ENCODE assay signal across 23 cellular contexts in genomic region chr15:68057758-68058157, GRCh38. TPM values are rescaled to one million over a fixed set of nuclear protein-coding genes. Genes with fewer than 3 reads are reported as not detected.
DNase-seq lines count a peak whose midpoint lies in the region; ATAC-seq and TF ChIP-seq lines count a peak whose summit lies in the region.
"Had no signal": no experiment of that assay in that cellular context is flagged by ENCODE, and none has a peak within 500 bp of the region (broad histone marks: within the 10 kb centered on the region; RNA-seq: fewer than 3 reads in every experiment).

No MANE protein-coding gene starts in this region.

- no peak overlapping the region for H4K5ac ChIP-seq in H9 (ENCODE audit: insufficient read length, low read depth, low read length)

- POLR2A ChIA-PET in OCI-LY7 (lab: Charles Lee), result interaction anchor here (0.6 to 0.7 kb wide), 2 partner anchors 16 to 225 kb away, joined by 3 read pairs; no protein-coding TSS in a partner anchor

- H3K27me3 ChIP-seq in iPS-18a (ENCODE audit: control insufficient read depth, insufficient read depth, low read length), result peaks cover 9% of the 10 kb centered on the region
- no peaks in the 10 kb centered on the region for H3K27me3 ChIP-seq in SJCRH30
- no peaks in the 10 kb centered on the region for H3K27me3 ChIP-seq in H9 (ENCODE audit: insufficient read depth, low read length)
- H3K27me3 ChIP-seq: BLaER1, esophagus muscularis mucosa, upper lobe of left lung had no signal

- no peak overlapping the region for H3K27ac ChIP-seq in OCI-LY7 (ENCODE audit: low read depth, low read length, poor library complexity, severe bottlenecking)
- H3K27ac ChIP-seq in iPS-18a (ENCODE audit: low read length), result no peak overlapping the region
- H3K27ac ChIP-seq in SJCRH30, result no peak overlapping the region
- H3K27ac ChIP-seq in H9 (ENCODE audit: insufficient read length, low read depth, low read length), result no peak overlapping the region
- H3K27ac ChIP-seq: BLaER1, esophagus muscularis mucosa, skin epidermis, upper lobe of left lung had no signal

- H2BK20ac ChIP-seq in H9 (ENCODE audit: low read depth, low read length, poor library complexity, severe bottlenecking), result no peak overlapping the region

- H3K79me2 ChIP-seq in OCI-LY7 (ENCODE audit: insufficient read depth, low read depth, low read length) (peaks cover 84% of the 10 kb centered on the region), H9 (ENCODE audit: insufficient read depth, low read length) (peaks cover 14% of the 10 kb centered on the region; the same call in 1 of the 2 replicates)

- no peak overlapping the region for H4K8ac ChIP-seq in H9 (replicated peaks; ENCODE audit: insufficient read length, low read depth, low read length)

- H3K9me3 ChIP-seq in OCI-LY7 (ENCODE audit: low read length), result no peaks in the 10 kb centered on the region
- no peaks in the 10 kb centered on the region for H3K9me3 ChIP-seq in iPS-18a (ENCODE audit: control insufficient read depth, low read depth, low read length)
- no peaks in the 10 kb centered on the region for H3K9me3 ChIP-seq in SJCRH30 (replicated peaks)
- H3K9me3 ChIP-seq in H9 (ENCODE audit: control insufficient read depth, low read depth, low read length), result no peaks in the 10 kb centered on the region
- H3K9me3 ChIP-seq: BLaER1, esophagus muscularis mucosa, upper lobe of left lung had no signal

- no peak overlapping the region for H3K23ac ChIP-seq in H9 (ENCODE audit: insufficient read length, low read depth, low read length)

- no peak overlapping the region for H3T11ph ChIP-seq in H9 (ENCODE audit: low read length)

- CTCF ChIA-PET in OCI-LY7 (lab: Charles Lee; ENCODE audit: unreplicated experiment), result no interaction called here

- no peak overlapping the region for H2BK120ac ChIP-seq in H9 (ENCODE audit: low read depth, low read length, poor library complexity, severe bottlenecking)

- H3K4me1 ChIP-seq in OCI-LY7 (ENCODE audit: insufficient read depth, low read length, poor library complexity, severe bottlenecking), result peaks cover 51% of the 10 kb centered on the region
- peaks cover 39% of the 10 kb centered on the region for H3K4me1 ChIP-seq in iPS-18a (ENCODE audit: control insufficient read depth, low read depth, low read length)
- H3K4me1 ChIP-seq in SJCRH30, result peaks cover 16% of the 10 kb centered on the region
- peaks cover 2% of the 10 kb centered on the region; the same call in 1 of the 2 replicates for H3K4me1 ChIP-seq in H9 (ENCODE audit: insufficient read depth, low read length)

- H2AK5ac ChIP-seq in H9 (ENCODE audit: insufficient read length, low read length), result no peak overlapping the region

- no peak overlapping the region for H3K4ac ChIP-seq in H9 (ENCODE audit: low read depth, low read length)

- BruUV-seq in OCI-LY7 (replicated peaks; lab: Mats Ljungman, UMichigan), result no TSS peak

- H3K4me3 Mint-ChIP-seq in activated T-cell treated with anti-CD3 and anti-CD28 coated beads, Interleukin-2, amount 50 U/mL, for 4 hours, result peak overlapping the region; percentile 33
- H3K4me3 Mint-ChIP-seq in activated T-cell treated with anti-CD3 and anti-CD28 coated beads, Interleukin-2, amount 50 U/mL, for 72 hours, result peak overlapping the region in 1 of 2 donors; percentile 22
- H3K4me3 Mint-ChIP-seq in progenitor cell of endocrine pancreas (ENCODE audit: low read depth) (peak overlapping the region; percentile 26), H9 (peak overlapping the region in 1 of 2 experiments; percentile 1; a peak in 1 of 5 replicates)
- H3K4me3 Mint-ChIP-seq: activated CD8-positive, alpha-beta memory T cell treated with anti-CD3 and anti-CD28 coated beads, Interleukin-2, amount 10 ng/mL, durations not matched to agents 7 days and 5 days; T-helper 1 cell treated with Interleukin-12 subunit alpha and Interleukin-12 subunit beta and Interleukin-4 antibody, amounts not matched to agents 30 μg/mL and 1 μg/mL, for 36 hours had no signal

- H3K14ac ChIP-seq in H9 (ENCODE audit: insufficient read depth, low read length), result no peak overlapping the region

- no peak for DNase-seq in activated T-cell treated with anti-CD3 and anti-CD28 coated beads, Interleukin-2, amount 50 U/mL, for 4 hours
- DNase-seq in activated T-cell treated with anti-CD3 and anti-CD28 coated beads, Interleukin-2, amount 50 U/mL, for 72 hours, result no peak
- DNase-seq in OCI-LY7 (ENCODE audit: low spot score) (no peak), progenitor cell of endocrine pancreas (ENCODE audit: low spot score, unreplicated experiment) (no peak), SJCRH30 (no peak), kidney tubule cell (ENCODE audit: low spot score) (no peak), H9 (no peak)
- DNase-seq: activated CD8-positive, alpha-beta memory T cell treated with anti-CD3 and anti-CD28 coated beads, Interleukin-2, amount 10 ng/mL, durations not matched to agents 7 days and 5 days; activated naive CD4-positive, alpha-beta T cell; DMS79 treated with DMSO at 0.1 percent for 48 hours; KBM-7; NCI-H1105; NCI-H2171 treated with DMSO at 0.1 percent for 48 hours; NK-92 treated with Interleukin-12 subunit alpha and Interleukin-12 subunit beta, amount 100 ng/mL, for 24 hours; posterior cingulate gyrus; stimulated activated naive CD4-positive, alpha-beta T cell; upper lobe of left lung had no signal

- H3K4me2 ChIP-seq in OCI-LY7 (ENCODE audit: low read length) (peak overlapping the region; percentile 94), H9 (ENCODE audit: insufficient read depth, insufficient read length, low read length) (no peak overlapping the region)

- peaks cover 38% of the 10 kb centered on the region for H4K20me1 ChIP-seq in OCI-LY7 (ENCODE audit: insufficient read depth, low read length)
- H4K20me1 ChIP-seq in H9 (ENCODE audit: control insufficient read depth, insufficient read depth, insufficient read length), result no peaks in the 10 kb centered on the region

- H3K18ac ChIP-seq in H9 (ENCODE audit: insufficient read length, low read depth, low read length), result no peak overlapping the region

- H4K91ac ChIP-seq in H9 (ENCODE audit: insufficient read length, low read depth, low read length), result no peak overlapping the region

- H2BK12ac ChIP-seq in H9 (ENCODE audit: insufficient read length, low read depth, low read length), result no peak overlapping the region

- H3K4me1 Mint-ChIP-seq in activated T-cell treated with anti-CD3 and anti-CD28 coated beads, Interleukin-2, amount 50 U/mL, for 4 hours (ENCODE audit: low read depth), result peaks cover 62% of the 10 kb centered on the region
- H3K4me1 Mint-ChIP-seq in activated T-cell treated with anti-CD3 and anti-CD28 coated beads, Interleukin-2, amount 50 U/mL, for 72 hours (ENCODE audit: low read depth), result peaks cover 78% of the 10 kb centered on the region
- H3K4me1 Mint-ChIP-seq in progenitor cell of endocrine pancreas (ENCODE audit: low read depth) (peaks cover 43% of the 10 kb centered on the region), H9 (peaks cover 57 to 60% of the 10 kb centered on the region in 2 experiments)

- no peak overlapping the region for H2BK15ac ChIP-seq in H9 (ENCODE audit: low read depth, low read length)

- no peak for ATAC-seq in activated T-cell treated with anti-CD3 and anti-CD28 coated beads, Interleukin-2, amount 50 U/mL, for 4 hours
- ATAC-seq in activated T-cell treated with anti-CD3 and anti-CD28 coated beads, Interleukin-2, amount 50 U/mL, for 72 hours (replicated peaks in 1 of 2), result no peak
- ATAC-seq: activated CD8-positive, alpha-beta memory T cell treated with anti-CD3 and anti-CD28 coated beads, Interleukin-2, amount 10 ng/mL, durations not matched to agents 7 days and 5 days had no signal

- no peaks in the 10 kb centered on the region for H3K9me3 Mint-ChIP-seq in activated T-cell treated with anti-CD3 and anti-CD28 coated beads, Interleukin-2, amount 50 U/mL, for 4 hours
- no peaks in the 10 kb centered on the region for H3K9me3 Mint-ChIP-seq in activated T-cell treated with anti-CD3 and anti-CD28 coated beads, Interleukin-2, amount 50 U/mL, for 72 hours
- H3K9me3 Mint-ChIP-seq in progenitor cell of endocrine pancreas (ENCODE audit: low read depth) (no peaks in the 10 kb centered on the region), H9 (no peaks in the 10 kb centered on the region)
- H3K9me3 Mint-ChIP-seq: dendritic cell treated with granulocyte-macrophage colony-stimulating factor and Interleukin-4, amounts not matched to agents 40 ng/mL and 50 ng/mL, for 4 days; T-helper 1 cell treated with Interleukin-12 subunit alpha and Interleukin-12 subunit beta and Interleukin-4 antibody, amounts not matched to agents 30 μg/mL and 1 μg/mL, for 36 hours had no signal

- TF ChIP-seq CTCF in OCI-LY7 (conservative IDR thresholded peaks at IDR 0.05; ENCODE audit: low read length) (no peak), progenitor cell of endocrine pancreas (IDR thresholded peaks at IDR 0.05; ENCODE audit: unreplicated experiment) (no peak), H9 (conservative IDR thresholded peaks at IDR 0.05) (no peak)

- H3K23me2 ChIP-seq in H9 (ENCODE audit: insufficient read length, low read depth, low read length, poor library complexity, severe bottlenecking), result peaks cover 13% of the 10 kb centered on the region

- H3K36me3 ChIP-seq in OCI-LY7 (ENCODE audit: insufficient read depth, low read length), result peaks cover 28% of the 10 kb centered on the region
- H3K36me3 ChIP-seq in iPS-18a (ENCODE audit: control insufficient read depth, low read depth, low read length), result no peaks in the 10 kb centered on the region
- H3K36me3 ChIP-seq in SJCRH30, result peaks cover 6% of the 10 kb centered on the region; the same call in 1 of the 2 replicates
- H3K36me3 ChIP-seq: esophagus muscularis mucosa, upper lobe of left lung had no signal

- H3K56ac ChIP-seq in H9 (ENCODE audit: insufficient read length, low read depth, low read length), result no peak overlapping the region

- no peak overlapping the region for H2BK5ac ChIP-seq in H9 (ENCODE audit: insufficient read length, low read length)

- H2AFZ ChIP-seq in OCI-LY7 (ENCODE audit: low read length) (no peak overlapping the region), H9 (ENCODE audit: low read length) (no peak overlapping the region)

- WGBS in H9 (ENCODE audit: extremely low coverage, insufficient read length, low lambda C conversion rate), result no CpG with 5 or more reads among the region's 6 CpGs

- peaks cover 5% of the 10 kb centered on the region for H3K79me1 ChIP-seq in H9 (ENCODE audit: insufficient read depth, low read depth, low read length, poor library complexity, severe bottlenecking)

- H3K27me3 Mint-ChIP-seq in activated T-cell treated with anti-CD3 and anti-CD28 coated beads, Interleukin-2, amount 50 U/mL, for 4 hours (ENCODE audit: low read depth), result no peaks in the 10 kb centered on the region
- peaks cover 2% of the 10 kb centered on the region for H3K27me3 Mint-ChIP-seq in activated T-cell treated with anti-CD3 and anti-CD28 coated beads, Interleukin-2, amount 50 U/mL, for 72 hours (ENCODE audit: low read depth)
- H3K27me3 Mint-ChIP-seq in progenitor cell of endocrine pancreas (no peaks in the 10 kb centered on the region), H9 (ENCODE audit: low read depth) (peaks cover under 1% of the 10 kb centered on the region; the same call in 1 of the 2 replicates)
- H3K27me3 Mint-ChIP-seq: dendritic cell treated with granulocyte-macrophage colony-stimulating factor and Interleukin-4, amounts not matched to agents 40 ng/mL and 50 ng/mL, for 4 days had no signal

- no peak overlapping the region for H3K9ac ChIP-seq in iPS-18a (ENCODE audit: low read length)
- H3K9ac ChIP-seq in H9 (ENCODE audit: extremely low read depth, insufficient read length, low read length), result no peak overlapping the region

- H3K4me3 ChIP-seq in OCI-LY7 (ENCODE audit: low read depth, low read length, poor library complexity, severe bottlenecking), result peak overlapping the region; percentile 8
- H3K4me3 ChIP-seq in iPS-18a (ENCODE audit: low read length), result peak overlapping the region; percentile 21
- no peak overlapping the region for H3K4me3 ChIP-seq in SJCRH30
- H3K4me3 ChIP-seq: BLaER1, skin epidermis, upper lobe of left lung had no signal

- H3K27ac Mint-ChIP-seq in activated T-cell treated with anti-CD3 and anti-CD28 coated beads, Interleukin-2, amount 50 U/mL, for 72 hours, result no peak overlapping the region
- no peak overlapping the region for H3K27ac Mint-ChIP-seq in progenitor cell of endocrine pancreas
- no peak overlapping the region for H3K27ac Mint-ChIP-seq in H9
- H3K27ac Mint-ChIP-seq: activated CD8-positive, alpha-beta memory T cell treated with anti-CD3 and anti-CD28 coated beads, Interleukin-2, amount 10 ng/mL, durations not matched to agents 7 days and 5 days; dendritic cell treated with granulocyte-macrophage colony-stimulating factor and Interleukin-4, amounts not matched to agents 40 ng/mL and 50 ng/mL, for 4 days; T-helper 1 cell treated with Interleukin-12 subunit alpha and Interleukin-12 subunit beta and Interleukin-4 antibody, amounts not matched to agents 30 μg/mL and 1 μg/mL, for 36 hours had no signal

- no peaks in the 10 kb centered on the region for H3K9me2 ChIP-seq in OCI-LY7 (ENCODE audit: insufficient read depth, low read length)

- intact Hi-C loops in OCI-LY7 (cut with micrococcal nuclease; ENCODE audit: unreplicated experiment), result loop anchor here (5.0 to 10.0 kb wide), 2 partner anchors 40 to 273 kb away; no protein-coding TSS in a partner anchor

- peaks cover 6% of the 10 kb centered on the region for H3K36me3 Mint-ChIP-seq in activated T-cell treated with anti-CD3 and anti-CD28 coated beads, Interleukin-2, amount 50 U/mL, for 4 hours (ENCODE audit: insufficient read depth)
- H3K36me3 Mint-ChIP-seq in activated T-cell treated with anti-CD3 and anti-CD28 coated beads, Interleukin-2, amount 50 U/mL, for 72 hours (ENCODE audit: insufficient read depth in 2 of 2), result peaks cover 4% of the 10 kb centered on the region in 2 donors
- H3K36me3 Mint-ChIP-seq in progenitor cell of endocrine pancreas (ENCODE audit: insufficient read depth) (peaks cover 6% of the 10 kb centered on the region), H9 (ENCODE audit: insufficient read depth in 1 of 3, low read depth in 3 of 3) (peaks cover 0 to 10% (median 0%) of the 10 kb centered on the region in 3 experiments; a peak in 2 of 7 replicates)

RNA-seq across cellular contexts. Expression of gene PIAS1, which starts 3.6 kb away (rescaled TPM):
- 10 to 100 TPM; 16.5 to 20.9 (median 16.7) TPM for total RNA-seq in activated T-cell treated with anti-CD3 and anti-CD28 coated beads, Interleukin-2, amount 50 U/mL, for 4 hours
- total RNA-seq in activated T-cell treated with anti-CD3 and anti-CD28 coated beads, Interleukin-2, amount 50 U/mL, for 72 hours, result 10 to 100 TPM; 43.3 to 48.1 TPM
- total RNA-seq in OCI-LY7 (2014; rRNA removed; shearing (Covaris generic)), result 36.2 and 44.1 TPM in 2 replicates
- total RNA-seq in OCI-LY7 (2022) (59.0 and 72.8 TPM in 2 replicates), progenitor cell of endocrine pancreas (71.4 and 71.6 TPM in 2 replicates), H9 (2021) (29.4 and 31.1 TPM in 2 replicates)
- total RNA-seq in SJCRH30 (2014; rRNA removed; shearing (Covaris generic)), result 56.7 and 70.7 TPM in 2 replicates
